ENCODE assay signal across 19 cellular contexts in the genomic region with DNA sequence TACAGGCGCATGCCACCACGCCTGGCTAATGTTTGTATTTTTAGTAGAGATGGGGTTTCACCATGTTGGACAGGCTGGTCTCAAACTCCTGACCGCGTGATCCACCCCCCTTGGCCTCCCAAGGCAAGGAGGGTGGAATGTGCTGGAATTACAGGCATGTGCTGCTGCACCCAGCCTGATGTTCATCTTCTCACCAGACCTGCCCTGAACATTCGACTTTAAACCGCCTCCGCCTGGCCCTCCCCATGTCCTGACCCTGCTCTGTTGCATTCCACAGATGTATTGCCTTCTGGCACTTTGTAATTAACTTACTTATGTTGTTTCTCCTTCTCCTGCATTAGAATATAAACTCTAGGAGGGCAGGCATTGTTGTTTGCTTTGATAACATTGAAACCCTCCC.
"Had no signal": no experiment of that assay in that cellular context is flagged by ENCODE, and none has a peak within 500 bp of the region (broad histone marks: within the 10 kb centered on the region; RNA-seq: fewer than 3 reads in every experiment).

No MANE protein-coding gene starts in this region.

- ATAC-seq: activated CD8-positive, alpha-beta T cell treated with anti-CD3 and anti-CD28 coated beads, Interleukin-2, amount 10 ng/mL, durations not matched to agents 7 days and 5 days; gastroesophageal sphincter; heart right ventricle; left lobe of liver; mucosa of descending colon; naive thymus-derived CD8-positive, alpha-beta T cell; right cardiac atrium; T-helper 17 cell had no signal

- H3K27me3 Mint-ChIP-seq: activated naive CD4-positive, alpha-beta T cell treated with anti-CD3 and anti-CD28 coated beads, Interleukin-2, amount 50 U/mL, for 24 hours had no signal

- DNase-seq: activated CD4-positive, alpha-beta T cell treated with anti-CD3 and anti-CD28 coated beads for 4 hours; activated CD8-positive, alpha-beta memory T cell treated with anti-CD3 and anti-CD28 coated beads, Interleukin-2, amount 50 U/mL, for 4 hours; activated CD8-positive, alpha-beta T cell treated with anti-CD3 and anti-CD28 coated beads, Interleukin-2, amount 10 ng/mL, durations not matched to agents 7 days and 5 days; activated T-cell treated with anti-CD3 and anti-CD28 coated beads, Interleukin-2, amount 50 U/mL, for 48 hours; anterior cingulate cortex; heart right ventricle; mucosa of descending colon; naive thymus-derived CD8-positive, alpha-beta T cell; nucleus accumbens; stomach; T-helper 17 cell; testis had no signal

- H3K4me3 ChIP-seq: gastroesophageal sphincter, heart right ventricle, mucosa of descending colon, smooth muscle cell, stomach, testis had no signal

- H3K4me1 Mint-ChIP-seq: activated naive CD4-positive, alpha-beta T cell treated with anti-CD3 and anti-CD28 coated beads, Interleukin-2, amount 50 U/mL, for 24 hours; naive thymus-derived CD8-positive, alpha-beta T cell; T-helper 17 cell had no signal

- H3K36me3 Mint-ChIP-seq: activated naive CD4-positive, alpha-beta T cell treated with anti-CD3 and anti-CD28 coated beads, Interleukin-2, amount 50 U/mL, for 24 hours; naive thymus-derived CD8-positive, alpha-beta T cell had no signal

- FAIRE-seq: islet of Langerhans had no signal

- H3K27ac Mint-ChIP-seq: activated CD8-positive, alpha-beta T cell treated with anti-CD3 and anti-CD28 coated beads, Interleukin-2, amount 10 ng/mL, durations not matched to agents 7 days and 5 days; activated naive CD4-positive, alpha-beta T cell treated with anti-CD3 and anti-CD28 coated beads, Interleukin-2, amount 50 U/mL, for 24 hours; naive thymus-derived CD8-positive, alpha-beta T cell; progenitor cell of endocrine pancreas; T-helper 17 cell had no signal

- H3K9me3 Mint-ChIP-seq: activated naive CD4-positive, alpha-beta T cell treated with anti-CD3 and anti-CD28 coated beads, Interleukin-2, amount 50 U/mL, for 24 hours; naive thymus-derived CD8-positive, alpha-beta T cell had no signal

- H3K4me3 Mint-ChIP-seq: activated CD8-positive, alpha-beta T cell treated with anti-CD3 and anti-CD28 coated beads, Interleukin-2, amount 10 ng/mL, durations not matched to agents 7 days and 5 days; activated naive CD4-positive, alpha-beta T cell treated with anti-CD3 and anti-CD28 coated beads, Interleukin-2, amount 50 U/mL, for 24 hours; naive thymus-derived CD8-positive, alpha-beta T cell; T-helper 17 cell had no signal
